In genomic region chr4:2733001-2733843, GRCh38 we compare ENCODE assay signal across 2 cellular contexts.
TF ChIP-seq lines count a peak whose summit lies in the region.

No MANE protein-coding gene starts in this region.

TF ChIP-seq in A549, 52 proteins besides CTCF, POLR2A, EP300 and RAD21 (continued from another document):
- TF ChIP-seq, protein P1, sequence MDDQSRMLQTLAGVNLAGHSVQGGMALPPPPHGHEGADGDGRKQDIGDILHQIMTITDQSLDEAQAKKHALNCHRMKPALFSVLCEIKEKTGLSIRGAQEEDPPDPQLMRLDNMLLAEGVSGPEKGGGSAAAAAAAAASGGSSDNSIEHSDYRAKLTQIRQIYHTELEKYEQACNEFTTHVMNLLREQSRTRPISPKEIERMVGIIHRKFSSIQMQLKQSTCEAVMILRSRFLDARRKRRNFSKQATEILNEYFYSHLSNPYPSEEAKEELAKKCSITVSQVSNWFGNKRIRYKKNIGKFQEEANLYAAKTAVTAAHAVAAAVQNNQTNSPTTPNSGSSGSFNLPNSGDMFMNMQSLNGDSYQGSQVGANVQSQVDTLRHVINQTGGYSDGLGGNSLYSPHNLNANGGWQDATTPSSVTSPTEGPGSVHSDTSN (IDR thresholded peaks at IDR 0.05) = no peak
- TF ChIP-seq FOSB (CRISPR knock-in tag; IDR thresholded peaks at IDR 0.05) = no peak
- TF ChIP-seq BCL3 (IDR thresholded peaks at IDR 0.05) = no peak
- TF ChIP-seq JUN (IDR thresholded peaks at IDR 0.05) = no peak
- TF ChIP-seq TP53 (CRISPR knock-in tag; IDR thresholded peaks at IDR 0.05) = no peak
- TF ChIP-seq MAFK (IDR thresholded peaks at IDR 0.05; ENCODE audit: partially characterized antibody) = no peak
- TF ChIP-seq FOXS1 (CRISPR knock-in tag; IDR thresholded peaks at IDR 0.05) = no peak
- no peak for TF ChIP-seq PHF8 (IDR thresholded peaks at IDR 0.05; ENCODE audit: borderline replicate concordance, low read depth)
- TF ChIP-seq NPAS2 (CRISPR knock-in tag; IDR thresholded peaks at IDR 0.05; ENCODE audit: borderline replicate concordance) = no peak
- TF ChIP-seq CBX8 (IDR thresholded peaks at IDR 0.05) = no peak
- TF ChIP-seq ESRRA (IDR thresholded peaks at IDR 0.05; ENCODE audit: borderline replicate concordance, low read length) = no peak
- no peak for TF ChIP-seq MAZ (IDR thresholded peaks at IDR 0.05; ENCODE audit: borderline replicate concordance, low read depth, low read length)
- no peak for TF ChIP-seq ZC3H11A (IDR thresholded peaks at IDR 0.05)
- TF ChIP-seq KDM1A (IDR thresholded peaks at IDR 0.05; ENCODE audit: low read depth) = no peak
- TF ChIP-seq HOXB5 (CRISPR knock-in tag; IDR thresholded peaks at IDR 0.05) = no peak

TF ChIP-seq in GM23338, 12 proteins besides CTCF, POLR2A, EP300 and RAD21 (continued from another document):
- TF ChIP-seq REST (IDR thresholded peaks at IDR 0.05; ENCODE audit: unreplicated experiment) (no peak), ZNF462 (CRISPR knock-in tag; IDR thresholded peaks at IDR 0.05) (no peak), POLR2AphosphoS5 (IDR thresholded peaks at IDR 0.05; ENCODE audit: low read depth) (no peak), ZNF114 (CRISPR knock-in tag; IDR thresholded peaks at IDR 0.05) (no peak), ZNF331 (CRISPR knock-in tag; IDR thresholded peaks at IDR 0.05; ENCODE audit: low read depth) (no peak), NANOG (IDR thresholded peaks at IDR 0.05; ENCODE audit: borderline replicate concordance) (no peak), CREB1 (CRISPR knock-in tag; IDR thresholded peaks at IDR 0.05; ENCODE audit: low read depth) (no peak), EZH2phosphoT487 (IDR thresholded peaks at IDR 0.05; ENCODE audit: unreplicated experiment) (no peak), ETS1 (IDR thresholded peaks at IDR 0.05) (no peak)
